In genomic region chr12:32106517-32107366, GRCh38 we compare ENCODE assay signal across 8 cellular contexts. TPM values are rescaled to one million over a fixed set of nuclear protein-coding genes. Genes with fewer than 3 reads are reported as not detected.
DNase-seq lines count a peak whose midpoint lies in the region; ATAC-seq lines count a peak whose summit lies in the region.

BICD1 (plus strand) TSS chr12:32106847; CDS start chr12:32107332, 485 bp downstream.

- H3K9me3 ChIP-seq in NT2/D1 (ENCODE audit: insufficient read depth, low read length) = no peaks in the 10 kb centered on the region

- DNase-seq in COLO829 (ENCODE audit: low spot score) (peak; percentile 55), HPDE6-E6E7 (ENCODE audit: extremely low spot score) (peak; percentile 72), NT2/D1 (ENCODE audit: low read depth, low spot score) (peak; percentile 95), midbrain (lab: John Stamatoyannopoulos, UW) (peak; percentile 87)
- DNase-seq in activated CD8-positive, alpha-beta memory T cell treated with anti-CD3 and anti-CD28 coated beads, Interleukin-2, amount 50 U/mL, for 4 hours = peak; percentile 72
- DNase-seq in stimulated activated CD8-positive, alpha-beta memory T cell treated with anti-CD3 and anti-CD28 coated beads, Interleukin-2, amount 100 ng/mL, for 1 hour (ENCODE audit: low read depth in 2 of 2) = peak; percentile 34 to 42

- ATAC-seq in GM19463 (IDR thresholded peaks at IDR 0.05; ENCODE audit: unreplicated experiment) = peak; percentile 78

- H3K9ac ChIP-seq in NT2/D1 (ENCODE audit: insufficient read length, low read depth) = peak within 1 kb of the TSS; percentile 100

- peaks cover 16% of the 10 kb centered on the region for H3K36me3 ChIP-seq in NT2/D1 (ENCODE audit: insufficient read depth, insufficient read length, low read length)

- in situ Hi-C loops in endometrial microvascular endothelial cells (cut with HindIII; ENCODE audit: inconsistent ontology term, low pct_unique_long_range_greater_than_20kb, low sequenced_read_pairs) = no loop called here

- H3K27me3 ChIP-seq in NT2/D1 (ENCODE audit: insufficient read depth, insufficient read length) = no peaks in the 10 kb centered on the region

- H3K4me3 ChIP-seq in NT2/D1 (ENCODE audit: insufficient read length, low read depth) = peak within 1 kb of the TSS; percentile 99

- H3K4me1 ChIP-seq in NT2/D1 (ENCODE audit: insufficient read depth, insufficient read length) = peaks cover 4% of the 10 kb centered on the region

RNA-seq across cellular contexts. Expression of gene BICD1, which starts in this region (rescaled TPM):
- 14.8 TPM for total RNA-seq in endometrial microvascular endothelial cells (ENCODE audit: inconsistent ontology term)

Comparison
In these comparisons a context has a peak if more than half of its experiments do, and no peak if none do; other contexts are left out.
1. Peak in every context shown above with its lines: DNase-seq, ATAC-seq and H3K4me3 ChIP-seq.
2. DNase-seq: peak in every context shown above with its lines; median percentile 95 in NT2/D1; 87 in midbrain; 72 in HPDE6-E6E7; 72 in activated CD8-positive, alpha-beta memory T cell treated with anti-CD3 and anti-CD28 coated beads, Interleukin-2, amount 50 U/mL, for 4 hours; 55 in COLO829; 38 in stimulated activated CD8-positive, alpha-beta memory T cell treated with anti-CD3 and anti-CD28 coated beads, Interleukin-2, amount 100 ng/mL, for 1 hour.